28 cellular contexts compared by ENCODE assay signal in the genomic region with DNA sequence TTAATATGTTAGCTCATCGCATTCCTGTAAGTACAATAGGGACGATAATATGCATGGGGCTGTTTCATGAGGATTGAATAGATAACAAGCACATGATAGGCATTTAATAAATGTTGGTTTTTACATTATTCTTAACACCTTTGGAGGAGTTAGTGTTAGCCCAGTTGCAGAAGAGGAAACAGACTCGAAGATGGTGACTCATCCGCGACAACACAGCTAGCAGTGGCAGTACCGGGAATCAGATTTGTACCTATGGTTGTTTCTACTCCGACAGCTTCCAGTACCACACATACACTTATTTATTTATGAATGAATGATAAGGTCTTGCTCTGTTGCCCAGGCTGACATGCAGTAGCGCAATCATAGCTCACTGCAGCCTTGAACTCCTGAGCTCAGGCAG. TPM values are rescaled to one million over a fixed set of nuclear protein-coding genes. Genes with fewer than 3 reads are reported as not detected.
DNase-seq lines count a peak whose midpoint lies in the region; ATAC-seq, FAIRE-seq and TF ChIP-seq lines count a peak whose summit lies in the region.
"Had no signal": no experiment of that assay in that cellular context is flagged by ENCODE, and none has a peak within 500 bp of the region (broad histone marks: within the 10 kb centered on the region; RNA-seq: fewer than 3 reads in every experiment).

No MANE protein-coding gene starts in this region.

- TF ChIP-seq CTCF in A549 (IDR thresholded peaks at IDR 0.05) (no peak), NB4 (IDR thresholded peaks at IDR 0.05; ENCODE audit: low read depth, low read length) (no peak), bronchial epithelial cell (IDR thresholded peaks at IDR 0.05; ENCODE audit: insufficient read depth, low read length, severe bottlenecking) (no peak)

- TF ChIP-seq POLR2A in A549 (IDR thresholded peaks at IDR 0.05; ENCODE audit: low read length) = no peak
- no peak for TF ChIP-seq POLR2A in NB4 (IDR thresholded peaks at IDR 0.05; ENCODE audit: extremely low read depth, insufficient read length)

- TF ChIP-seq RAD21 in A549 (conservative IDR thresholded peaks at IDR 0.05 in 1 of 2, IDR thresholded peaks at IDR 0.05 in 1 of 2) = no peak

- H3K27ac Mint-ChIP-seq in CD8-positive, alpha-beta memory T cell = no peak overlapping the region
- H3K27ac Mint-ChIP-seq: CD8-positive, alpha-beta T cell had no signal

- no peak for TF ChIP-seq EP300 in A549 (IDR thresholded peaks at IDR 0.05)

- no peak for DNase-seq in A549 (ENCODE audit: low read depth in 1 of 2, low spot score in 1 of 2)
- peak; percentile 4 for DNase-seq in ELR (ENCODE audit: low read depth)
- peak; percentile 73 for DNase-seq in NB4 (ENCODE audit: low read depth)
- DNase-seq in bronchial epithelial cell (ENCODE audit: low read depth) = peak; percentile 33
- DNase-seq in SHP77 treated with DMSO at 0.1 percent for 48 hours (lab: John Stamatoyannopoulos, UW) = no peak
- DNase-seq in CD8-positive, alpha-beta memory T cell = no peak
- DNase-seq: Calu3; CD8-positive, alpha-beta T cell; GDM1; MM.1S; NCI-H1694 treated with DMSO at 0.1 percent for 48 hours; NCI-H2081 treated with DMSO at 0.1 percent for 48 hours; NCI-H2171 treated with DMSO at 0.1 percent for 48 hours; NCI-H446 treated with DMSO at 0.1 percent for 48 hours; NCI-H526 treated with DMSO at 0.1 percent for 48 hours; T-helper 1 cell had no signal

- H3K9me3 ChIP-seq in A549 = no peaks in the 10 kb centered on the region
- H3K9me3 ChIP-seq in CD8-positive, alpha-beta memory T cell (ENCODE audit: low read length) = no peaks in the 10 kb centered on the region
- H3K9me3 ChIP-seq: BLaER1, SJSA1 had no signal

- peaks cover 27% of the 10 kb centered on the region for H3K4me1 ChIP-seq in A549
- no peaks in the 10 kb centered on the region for H3K4me1 ChIP-seq in CD8-positive, alpha-beta memory T cell (ENCODE audit: insufficient read depth, low read length)

- peaks cover 0 to 3% (median 0%) of the 10 kb centered on the region in 5 donors for H3K9me3 Mint-ChIP-seq in CD8-positive, alpha-beta memory T cell
- H3K9me3 Mint-ChIP-seq: CD8-positive, alpha-beta T cell had no signal

- H3K4me3 Mint-ChIP-seq in CD8-positive, alpha-beta memory T cell = no peak overlapping the region
- H3K4me3 Mint-ChIP-seq: CD8-positive, alpha-beta T cell had no signal

- ATAC-seq in A549 = no peak
- ATAC-seq in HG03139 (IDR thresholded peaks at IDR 0.05; ENCODE audit: unreplicated experiment) = no peak
- no peak for ATAC-seq in HG02678 (IDR thresholded peaks at IDR 0.05; ENCODE audit: unreplicated experiment)
- ATAC-seq: CD8-positive, alpha-beta T cell; HCT116; Panc1 had no signal

- no peaks in the 10 kb centered on the region for H3K27me3 ChIP-seq in bronchial epithelial cell (ENCODE audit: control insufficient read depth, insufficient read depth, low read length)
- peaks cover 11% of the 10 kb centered on the region for H3K27me3 ChIP-seq in CD8-positive, alpha-beta memory T cell (ENCODE audit: insufficient read depth, low read length, poor library complexity, severe bottlenecking)
- H3K27me3 ChIP-seq: BLaER1 had no signal

- peaks cover 34 to 50% of the 10 kb centered on the region in 2 donors for H3K27me3 Mint-ChIP-seq in CD8-positive, alpha-beta memory T cell

- no peaks in the 10 kb centered on the region for H3K36me3 Mint-ChIP-seq in CD8-positive, alpha-beta memory T cell
- H3K36me3 Mint-ChIP-seq: CD8-positive, alpha-beta T cell had no signal

- FAIRE-seq in A549 (lab: Jason Lieb, UNC) = no peak
- FAIRE-seq in bronchial epithelial cell (lab: Jason Lieb, UNC) = no peak
- FAIRE-seq: GM18507, GM19239, H1 had no signal

- CTCF ChIA-PET in A549 (lab: Yijun Ruan, JAX) = interaction anchor here (0.6 to 2.1 kb wide), 5 partner anchors 11 to 336 kb away, joined by 3 to 6 read pairs (median 4); no protein-coding TSS in a partner anchor
- CTCF ChIA-PET in CD8-positive, alpha-beta memory T cell (lab: Charles Lee) = no interaction called here

- no peaks in the 10 kb centered on the region for H3K36me3 ChIP-seq in bronchial epithelial cell (ENCODE audit: control insufficient read depth, insufficient read depth, low read length)
- no peaks in the 10 kb centered on the region for H3K36me3 ChIP-seq in CD8-positive, alpha-beta memory T cell (ENCODE audit: insufficient read depth, low read length)
- H3K36me3 ChIP-seq: BLaER1, SJSA1 had no signal

- H3K4me2 ChIP-seq in A549 = no peak overlapping the region
- H3K4me2 ChIP-seq: BLaER1 had no signal

- POLR2A ChIA-PET in A549 (lab: Yijun Ruan, JAX) = interaction anchor here (0.7 kb wide), 1 partner anchor 32 kb away, joined by 3 read pairs; no protein-coding TSS in a partner anchor
- POLR2A ChIA-PET in CD8-positive, alpha-beta memory T cell (lab: Charles Lee) = no interaction called here

- WGBS in A549 (ENCODE audit: missing lambda C conversion rate) = 84% methylated on average over 8 of the region's 8 CpGs

- H3K27ac ChIP-seq in A549 = no peak overlapping the region
- H3K27ac ChIP-seq in CD8-positive, alpha-beta memory T cell (ENCODE audit: low read depth, low read length) = no peak overlapping the region
- H3K27ac ChIP-seq: BLaER1, SJSA1 had no signal

- H3K4me3 ChIP-seq in A549 (no peak overlapping the region), NB4 (ENCODE audit: low read depth, low read length) (peak overlapping the region; percentile 63), bronchial epithelial cell (ENCODE audit: low read depth, low read length) (no peak overlapping the region)
- no peak overlapping the region for H3K4me3 ChIP-seq in CD8-positive, alpha-beta memory T cell (ENCODE audit: low read length)
- H3K4me3 ChIP-seq: BLaER1, SJSA1 had no signal

- H3K4me1 Mint-ChIP-seq in CD8-positive, alpha-beta memory T cell = peaks cover 2 to 6% (median 4%) of the 10 kb centered on the region in 3 donors

TF ChIP-seq in A549, 52 proteins besides CTCF, POLR2A, EP300 and RAD21:
- TF ChIP-seq FOSL2 (IDR thresholded peaks at IDR 0.05) = no peak
- peak; percentile 36; the same call in 1 of the 2 replicates for TF ChIP-seq FOSL2 (CRISPR knock-in tag; IDR thresholded peaks at IDR 0.05)
- no peak for TF ChIP-seq EHF (CRISPR knock-in tag; IDR thresholded peaks at IDR 0.05)
TF ChIP-seq in A549: peak in this region for 1.

RNA-seq across cellular contexts. Expression of a gene that starts 2.9 kb away (rescaled TPM):
- polyA plus RNA-seq in A549 (2011; rRNA removed) = 5.2 and 5.6 TPM in 2 replicates
- 0.73 and 1.4 TPM in 2 replicates for polyA plus RNA-seq in A549 (2012; cell fraction: cytosol; rRNA removed)
- polyA plus RNA-seq in A549 (2012; cell fraction: nucleus; rRNA removed) = 0.89 and 1.5 TPM in 2 replicates
- 4.1 to 5.1 TPM (median 4.6 TPM) in 3 replicates for polyA plus RNA-seq in A549 (2017; fragmentation: RNase III; extraction: RNeasy Plus Mini Kit Qiagen cat#74134 plus additional on column Dnase treatment)
- polyA minus RNA-seq in A549 (2011; rRNA and poly(A)+ RNA removed) = 8.2 and 14.0 TPM in 2 replicates
- 1.6 and 3.1 TPM in 2 replicates for total RNA-seq in bronchial epithelial cell
- not detected for total RNA-seq in CD8-positive, alpha-beta memory T cell
- not detected for polyA plus RNA-seq in CD8-positive, alpha-beta memory T cell
- total RNA-seq: A673; CD8-positive, alpha-beta T cell; Daoy; LHCN-M2; SJSA1 had no signal

RNA-seq across cellular contexts. Expression of a gene that starts 32.7 kb away (rescaled TPM):
- 0.54 and 0.71 TPM in 2 replicates for polyA plus RNA-seq in A549 (2011; rRNA removed)
- 1.6 and 2.3 TPM in 2 replicates for polyA plus RNA-seq in A549 (2012; cell fraction: cytosol; rRNA removed)
- polyA plus RNA-seq in A549 (2012; cell fraction: nucleus; rRNA removed) = 5.2 and 8.3 TPM in 2 replicates
- polyA plus RNA-seq in A549 (2017; fragmentation: RNase III; extraction: RNeasy Plus Mini Kit Qiagen cat#74134 plus additional on column Dnase treatment) = 9.5 to 13.1 TPM (median 12.8 TPM) in 3 replicates
- polyA minus RNA-seq in A549 (2011; rRNA and poly(A)+ RNA removed) = 0.33 and 0.49 TPM in 2 replicates
- 2.1 and 2.6 TPM in 2 replicates for total RNA-seq in bronchial epithelial cell
- total RNA-seq in CD8-positive, alpha-beta memory T cell = under 1 TPM; 0.07 to 0.13 TPM
- polyA plus RNA-seq in CD8-positive, alpha-beta memory T cell = not detected
- total RNA-seq: CD8-positive, alpha-beta T cell had no signal

Comparison
In these comparisons a context has a peak if more than half of its experiments do, and no peak if none do; other contexts are left out.
1. DNase-seq: peak in ELR (single experiment), NB4 (single experiment) and bronchial epithelial cell (single experiment); none in A549 (0 of 2), SHP77 treated with DMSO at 0.1 percent for 48 hours (single experiment) and CD8-positive, alpha-beta memory T cell (0 of 5).